27 cellular contexts compared by ENCODE assay signal in the genomic region with DNA sequence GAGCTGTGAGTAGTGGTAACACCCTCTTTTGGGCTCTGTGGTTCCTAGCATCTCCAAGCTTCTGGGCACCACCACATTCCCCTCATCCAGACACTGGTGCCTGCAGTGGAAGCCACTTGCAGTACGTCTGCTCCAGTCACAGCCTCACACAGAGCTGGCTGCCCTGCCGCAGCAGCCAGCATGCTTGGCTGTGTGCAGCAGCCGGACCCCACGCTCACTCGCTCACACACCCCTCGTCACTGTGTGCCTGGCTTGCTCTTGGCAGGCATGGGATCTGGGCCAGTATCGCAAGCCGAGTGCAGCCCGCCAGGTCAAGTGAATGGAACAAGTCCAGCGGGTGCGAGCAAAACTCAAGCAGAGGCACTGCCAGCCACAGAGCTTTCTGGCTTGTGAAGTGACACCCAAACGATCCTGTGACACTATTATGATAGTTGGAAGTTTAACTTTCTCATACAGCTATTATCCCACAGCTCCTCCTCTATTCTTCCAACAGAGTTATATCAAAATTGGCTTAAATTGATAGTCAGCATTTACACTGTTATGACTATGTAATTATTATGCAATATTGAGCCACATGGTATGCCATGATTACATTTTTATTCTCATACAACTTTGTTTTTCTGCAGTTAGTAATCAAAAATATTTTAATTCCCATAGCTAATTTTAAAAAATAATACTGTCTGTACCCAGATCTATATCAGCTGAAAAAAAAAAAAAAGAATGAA.
DNase-seq lines count a peak whose midpoint lies in the region; ATAC-seq, FAIRE-seq and TF ChIP-seq lines count a peak whose summit lies in the region.
"Had no signal": no experiment of that assay in that cellular context is flagged by ENCODE, and none has a peak within 500 bp of the region (broad histone marks: within the 10 kb centered on the region; RNA-seq: fewer than 3 reads in every experiment).

No MANE protein-coding gene starts in this region.

- BruUV-seq in IMR-90 (replicated peaks; lab: Mats Ljungman, UMichigan) (no TSS peak), K562 (replicated peaks; lab: Mats Ljungman, UMichigan) (no TSS peak)

- H3K27ac ChIP-seq in IMR-90 (ENCODE audit: insufficient read depth, low read length): no peak overlapping the region
- H3K27ac ChIP-seq in K562 (ENCODE audit: extremely low read depth, low read depth, low read length): no peak overlapping the region
- H3K27ac ChIP-seq in neural progenitor cell: no peak overlapping the region
- no peak overlapping the region for H3K27ac ChIP-seq in gastrocnemius medialis
- H3K27ac ChIP-seq: Peyer's patch, SJSA1 had no signal

- peaks cover 3% of the 10 kb centered on the region for H3K9me3 Mint-ChIP-seq in neural progenitor cell
- H3K9me3 Mint-ChIP-seq: HFFc6 had no signal

- in situ Hi-C loops in IMR-90 (cut with MboI; ENCODE audit: low sequenced_read_pairs) (no loop called here), K562 (cut with MboI) (no loop called here), gastrocnemius medialis (cut with MboI; ENCODE audit: low sequenced_read_pairs in 4 of 4) (no loop called here)

- no peak overlapping the region for H3K9ac ChIP-seq in IMR-90 (ENCODE audit: low read depth, low read length)
- no peak overlapping the region for H3K9ac ChIP-seq in K562 (ENCODE audit: insufficient read depth in 1 of 2, low read depth in 2 of 2, low read length in 2 of 2)
- H3K9ac ChIP-seq in neural progenitor cell: no peak overlapping the region

- H3K79me1 ChIP-seq in IMR-90 (ENCODE audit: low read depth in 1 of 2, low read length in 2 of 2): no peaks in the 10 kb centered on the region

- no peak for TF ChIP-seq RAD21 in IMR-90 (IDR thresholded peaks at IDR 0.05; ENCODE audit: low read length)
- TF ChIP-seq RAD21 in K562 (CRISPR knock-in tag; conservative IDR thresholded peaks at IDR 0.05 in 1 of 2, IDR thresholded peaks at IDR 0.05 in 1 of 2): no peak

- CTCF ChIA-PET in IMR-90 (lab: Yijun Ruan, JAX): interaction anchor here (0.6 kb wide), 1 partner anchor 67 kb away, joined by 4 read pairs; no protein-coding TSS in a partner anchor
- CTCF ChIA-PET in K562 (lab: Yijun Ruan, JAX; ENCODE audit: low intra/inter-chr PET ratio): no interaction called here

- POLR2A ChIA-PET in IMR-90 (lab: Charles Lee; ENCODE audit: unreplicated experiment): no interaction called here
- POLR2A ChIA-PET in K562 (lab: Yijun Ruan, JAX): interaction anchor here (0.9 kb wide), 1 partner anchor 10 kb away, joined by 3 read pairs; no protein-coding TSS in a partner anchor

- H2AFZ ChIP-seq in IMR-90 (replicated peaks; ENCODE audit: low read length, poor library complexity): no peak overlapping the region
- H2AFZ ChIP-seq in K562 (ENCODE audit: low read depth, low read length): no peak overlapping the region
- peak overlapping the region; percentile 32 for H2AFZ ChIP-seq in neural progenitor cell (replicated peaks)
- H2AFZ ChIP-seq: GM23338 had no signal

- H2AK5ac ChIP-seq in IMR-90 (ENCODE audit: low read depth, low read length): no peak overlapping the region

- no peaks in the 10 kb centered on the region for H3K4me1 ChIP-seq in IMR-90 (ENCODE audit: control insufficient read depth, insufficient read depth, low read length)
- H3K4me1 ChIP-seq in K562 (replicated peaks in 1 of 2; ENCODE audit: control insufficient read depth in 2 of 2, insufficient read depth in 2 of 2, low read length in 2 of 2): peaks cover 0 to 4% of the 10 kb centered on the region in 2 experiments; a peak in 2 of 5 replicates
- no peaks in the 10 kb centered on the region for H3K4me1 ChIP-seq in neural progenitor cell
- no peaks in the 10 kb centered on the region for H3K4me1 ChIP-seq in gastrocnemius medialis
- H3K4me1 ChIP-seq: HAP-1, Peyer's patch had no signal

- FAIRE-seq in K562 (lab: Jason Lieb, UNC): no peak
- FAIRE-seq: A204.1, G401.6 had no signal

- no peak overlapping the region for H3K56ac ChIP-seq in IMR-90 (ENCODE audit: extremely low read depth, insufficient read depth, low read length)

- H3K14ac ChIP-seq in IMR-90 (replicated peaks; ENCODE audit: low read depth, low read length): no peak overlapping the region

- H2BK5ac ChIP-seq in IMR-90 (ENCODE audit: low read depth, low read length, poor library complexity, severe bottlenecking): no peak overlapping the region

- H3K4me1 Mint-ChIP-seq in neural progenitor cell: no peaks in the 10 kb centered on the region
- H3K4me1 Mint-ChIP-seq: CD4-positive, alpha-beta memory T cell; GM23338 had no signal

- no peak for TF ChIP-seq EP300 in K562 (IDR thresholded peaks at IDR 0.05; ENCODE audit: low read length)

- no peak overlapping the region for H3K18ac ChIP-seq in IMR-90 (ENCODE audit: low read depth, low read length)

- peak; percentile 64 for DNase-seq in Right ventricle myocardium inferior (ENCODE audit: missing footprints)
- no peak for DNase-seq in cardiac septum (ENCODE audit: low spot score)
- no peak for DNase-seq in IMR-90
- no peak for DNase-seq in K562 (ENCODE audit: extremely low read depth in 1 of 4, low spot score in 3 of 4)
- peak; percentile 4 for DNase-seq in neural progenitor cell (ENCODE audit: low spot score)
- no peak for DNase-seq in gastrocnemius medialis
- no peak for DNase-seq in stimulated activated CD4-positive, alpha-beta T cell treated with anti-CD3 and anti-CD28 coated beads, Interleukin-4, amount 100 ng/mL, for 1 hour
- DNase-seq: AML-193; C1 segment of cervical spinal cord; CD4-positive, alpha-beta memory T cell; COR-L47; HFFc6; Kasumi-1; MV-4-11; NCI-H1105; NCI-H146; NCI-H1930; NCI-H2107; NCI-H524; NCI-H82; Peyer's patch had no signal

- no peaks in the 10 kb centered on the region for H3F3A ChIP-seq in neural progenitor cell (ENCODE audit: low read depth)

- intact Hi-C loops in Right ventricle myocardium inferior (cut with DNase I) (no loop called here), cardiac septum (cut with DNase I) (no loop called here), IMR-90 (cut with micrococcal nuclease) (no loop called here), K562 (cut with micrococcal nuclease) (no loop called here), gastrocnemius medialis (cut with DNase I; ENCODE audit: low total_unique reads) (no loop called here)

- dilution Hi-C loops in IMR-90 (cut with HindIII; ENCODE audit: low sequenced_read_pairs, unreplicated experiment): no loop called here

- H2BK120ac ChIP-seq in IMR-90 (ENCODE audit: low read depth, low read length): no peak overlapping the region

- peak overlapping the region; percentile 42 for H2AK9ac ChIP-seq in IMR-90 (replicated peaks; ENCODE audit: low read depth, low read length, poor library complexity)

- TF ChIP-seq CTCF in IMR-90 (conservative IDR thresholded peaks at IDR 0.05; ENCODE audit: low read depth, low read length): no peak
- no peak for TF ChIP-seq CTCF in K562 (IDR thresholded peaks at IDR 0.05 in 2 of 3, conservative IDR thresholded peaks at IDR 0.05 in 1 of 3; ENCODE audit: insufficient read depth in 2 of 3, low read depth in 1 of 3, low read length in 3 of 3)
- TF ChIP-seq CTCF in neural progenitor cell (IDR thresholded peaks at IDR 0.05): no peak
- no peak for TF ChIP-seq CTCF in gastrocnemius medialis (IDR thresholded peaks at IDR 0.05 in 4 of 5, conservative IDR thresholded peaks at IDR 0.05 in 1 of 5)

- no peaks in the 10 kb centered on the region for H3K79me2 ChIP-seq in K562 (ENCODE audit: control insufficient read depth, insufficient read depth, low read length)
- H3K79me2 ChIP-seq in neural progenitor cell (ENCODE audit: low read depth): no peaks in the 10 kb centered on the region

- no peak overlapping the region for H2BK15ac ChIP-seq in IMR-90 (ENCODE audit: low read depth, low read length)

- H3K4me3 ChIP-seq in IMR-90 (ENCODE audit: insufficient read depth, low read depth, low read length): no peak overlapping the region
- H3K4me3 ChIP-seq in K562: no peak overlapping the region
- no peak overlapping the region for H3K4me3 ChIP-seq in neural progenitor cell
- no peak overlapping the region for H3K4me3 ChIP-seq in gastrocnemius medialis
- H3K4me3 ChIP-seq: GM23338, HAP-1, Peyer's patch, SJSA1 had no signal

- TF ChIP-seq POLR2A in IMR-90 (IDR thresholded peaks at IDR 0.05; ENCODE audit: low read depth, low read length) (no peak), K562 (conservative IDR thresholded peaks at IDR 0.05) (no peak), gastrocnemius medialis (IDR thresholded peaks at IDR 0.05) (no peak)

- no peak overlapping the region for H3K27ac Mint-ChIP-seq in neural progenitor cell
- H3K27ac Mint-ChIP-seq: CD4-positive, alpha-beta memory T cell; GM23338; HFFc6 had no signal

- no peak overlapping the region for H3K4me3 Mint-ChIP-seq in neural progenitor cell
- H3K4me3 Mint-ChIP-seq: CD4-positive, alpha-beta memory T cell; GM23338; HFFc6 had no signal

- H3K9me1 ChIP-seq in IMR-90 (ENCODE audit: insufficient read depth, low read length): no peaks in the 10 kb centered on the region
- no peaks in the 10 kb centered on the region for H3K9me1 ChIP-seq in K562 (ENCODE audit: control insufficient read depth, insufficient read depth, low read length)

- H4K8ac ChIP-seq in IMR-90 (ENCODE audit: low read depth in 2 of 2, low read length in 2 of 2): no peak overlapping the region

- no peak for ATAC-seq in Right ventricle myocardium inferior
- no peak for ATAC-seq in IMR-90 (ENCODE audit: low read depth)
- peak; percentile 37; the same call in 2 of the 3 replicates for ATAC-seq in K562
- ATAC-seq in gastrocnemius medialis: no peak
- ATAC-seq in GM19351 (IDR thresholded peaks at IDR 0.05; ENCODE audit: unreplicated experiment): no peak
- ATAC-seq: GM23338 had no signal

- no peak overlapping the region for H3K4me2 ChIP-seq in IMR-90 (ENCODE audit: low read depth, low read length)
- H3K4me2 ChIP-seq in K562 (ENCODE audit: insufficient read depth, low read length): no peak overlapping the region; the same call in 1 of the 2 replicates
- no peak overlapping the region for H3K4me2 ChIP-seq in neural progenitor cell
- H3K4me2 ChIP-seq: GM23338 had no signal

- H3K27me3 ChIP-seq in IMR-90 (ENCODE audit: control insufficient read depth, insufficient read depth, low read length) (no peaks in the 10 kb centered on the region; the same call in none of the 2 replicates), K562 (ENCODE audit: control insufficient read depth in 2 of 2, insufficient read depth in 2 of 2, low read length in 2 of 2) (peaks cover 2 to 17% of the 10 kb centered on the region in 2 experiments; a peak in 3 of 5 replicates), neural progenitor cell (no peaks in the 10 kb centered on the region), gastrocnemius medialis (peaks cover 0 to 2% (median 0%) of the 10 kb centered on the region in 3 donors)
- H3K27me3 ChIP-seq: Peyer's patch, SJSA1 had no signal

- H3K36me3 ChIP-seq in IMR-90 (ENCODE audit: control insufficient read depth, insufficient read depth, low read length): no peaks in the 10 kb centered on the region
- no peaks in the 10 kb centered on the region for H3K36me3 ChIP-seq in K562 (ENCODE audit: control insufficient read depth, insufficient read depth, low read length)
- no peaks in the 10 kb centered on the region for H3K36me3 ChIP-seq in neural progenitor cell
- no peaks in the 10 kb centered on the region for H3K36me3 ChIP-seq in gastrocnemius medialis
- H3K36me3 ChIP-seq: HAP-1, Peyer's patch, SJSA1 had no signal

- H4K91ac ChIP-seq in IMR-90 (ENCODE audit: insufficient read depth, low read depth, low read length): no peak overlapping the region

- H3K36me3 Mint-ChIP-seq in neural progenitor cell: no peaks in the 10 kb centered on the region
- H3K36me3 Mint-ChIP-seq: CD4-positive, alpha-beta memory T cell had no signal

- no peaks in the 10 kb centered on the region for H4K20me1 ChIP-seq in IMR-90 (ENCODE audit: insufficient read depth, low read length)
- H4K20me1 ChIP-seq in K562 (replicated peaks; ENCODE audit: control insufficient read depth, insufficient read depth, low read length): no peaks in the 10 kb centered on the region
- H4K20me1 ChIP-seq in neural progenitor cell (ENCODE audit: low read depth): no peaks in the 10 kb centered on the region

- no peak overlapping the region for H4K5ac ChIP-seq in IMR-90 (ENCODE audit: low read depth, low read length)

- 0 out of 2 replicates have a peak, but pooled peaks cover 2% of the 10 kb centered on the region for H3K9me3 ChIP-seq in IMR-90 (ENCODE audit: control insufficient read depth, insufficient read depth, low read length)
- no peaks in the 10 kb centered on the region for H3K9me3 ChIP-seq in K562 (replicated peaks; ENCODE audit: control insufficient read depth, insufficient read depth, low read depth, low read length)
- H3K9me3 ChIP-seq in neural progenitor cell (ENCODE audit: low read depth): no peaks in the 10 kb centered on the region
- peaks cover 0 to 6% (median 0%) of the 10 kb centered on the region in 3 donors for H3K9me3 ChIP-seq in gastrocnemius medialis
- H3K9me3 ChIP-seq: HAP-1, Peyer's patch, SJSA1 had no signal

- H3K23ac ChIP-seq in IMR-90 (ENCODE audit: low read depth, low read length): no peak overlapping the region

- no CpG with 5 or more reads among the region's 12 CpGs for WGBS in IMR-90 (ENCODE audit: extremely low coverage in 2 of 2, insufficient read length in 1 of 2), 2 experiments
- WGBS in K562 (ENCODE audit: insufficient coverage, low coverage, missing lambda C conversion rate): 6% methylated on average over 12 of the region's 12 CpGs

- no peaks in the 10 kb centered on the region for H3K27me3 Mint-ChIP-seq in neural progenitor cell (ENCODE audit: insufficient read depth, low read depth)

- no peak overlapping the region for H3K4ac ChIP-seq in IMR-90 (ENCODE audit: low read depth, low read length)

- H2BK20ac ChIP-seq in IMR-90 (ENCODE audit: low read depth, low read length): no peak overlapping the region

Comparison
In these comparisons a context has a peak if more than half of its experiments do, and no peak if none do; other contexts are left out.
1. DNase-seq: peak in Right ventricle myocardium inferior (single experiment) and neural progenitor cell (single experiment); none in cardiac septum (single experiment), IMR-90 (single experiment), K562 (0 of 4), gastrocnemius medialis (0 of 2) and stimulated activated CD4-positive, alpha-beta T cell treated with anti-CD3 and anti-CD28 coated beads, Interleukin-4, amount 100 ng/mL, for 1 hour (single experiment).